ENCODE assay signal across 33 cellular contexts in the genomic region with DNA sequence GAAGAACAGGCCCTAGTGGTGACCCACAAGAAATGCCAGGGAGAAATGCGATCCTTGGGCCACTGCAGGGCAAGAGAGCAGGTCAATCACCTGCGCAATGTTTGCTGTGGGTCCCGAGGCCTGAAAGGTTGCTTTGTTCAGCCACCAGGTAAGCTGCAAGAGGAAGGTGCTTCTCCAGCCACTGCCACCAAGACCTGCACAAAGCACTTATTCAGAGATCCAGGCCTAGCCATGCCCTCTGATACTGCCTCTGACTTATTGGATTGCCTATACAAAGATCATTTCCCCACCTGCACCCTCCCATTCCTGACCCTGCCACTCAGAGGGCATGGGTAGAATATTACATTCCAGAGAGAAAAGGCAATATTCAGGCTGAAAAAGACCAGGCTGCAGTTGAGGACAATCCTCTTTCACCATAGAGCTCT.
"Had no signal": no experiment of that assay in that cellular context is flagged by ENCODE, and none has a peak within 500 bp of the region (broad histone marks: within the 10 kb centered on the region; RNA-seq: fewer than 3 reads in every experiment).

No MANE protein-coding gene starts in this region.

- H3K27ac Mint-ChIP-seq: activated B cell treated with CpG ODN at 0.5 μM for 24 hours; activated CD8-positive, alpha-beta T cell treated with anti-CD3 and anti-CD28 coated beads for 36 hours; activated naive CD8-positive, alpha-beta T cell; activated T-helper 17 cell treated with anti-CD3 and anti-CD28 coated beads, Interleukin-2, amount 50 U/mL, for 72 hours; effector memory CD8-positive, alpha-beta T cell; T-helper 17 cell; T-helper 2 cell treated with Interferon-gamma antibody and Interleukin-4, amounts not matched to agents 5 μg/mL and 100 μg/mL, for 36 hours had no signal

- DNase-seq: activated B cell treated with CpG ODN at 0.5 μM for 24 hours; activated CD4-positive, alpha-beta T cell treated with anti-CD3 and anti-CD28 coated beads for 48 hours; activated CD4-positive, alpha-beta T cell treated with anti-CD3 and anti-CD28 coated beads, Interleukin-2, amount 50 U/mL, for 1 hour; activated CD4-positive, alpha-beta T cell treated with anti-CD3 and anti-CD28 coated beads, Interleukin-2, amount 50 U/mL, for 48 hours; activated CD8-positive, alpha-beta memory T cell treated with anti-CD3 and anti-CD28 coated beads for 24 hours; activated CD8-positive, alpha-beta T cell treated with anti-CD3 and anti-CD28 coated beads for 36 hours; activated effector memory CD4-positive, alpha-beta T cell treated with Interleukin-2 at 50 U/mL for 16 hours; activated gamma-delta T cell treated with Interleukin-2 at 50 U/mL for 16 hours; activated naive CD4-positive, alpha-beta T cell treated with anti-CD3 and anti-CD28 coated beads, Interleukin-2, amount 50 U/mL, for 16 hours; activated naive CD4-positive, alpha-beta T cell treated with Interleukin-2 at 50 U/mL for 16 hours; activated T-cell treated with anti-CD3 and anti-CD28 coated beads, Interleukin-2, amount 50 U/mL, for 4 hours; amniotic stem cell; anterior cingulate cortex; caudate nucleus; cortex of kidney; dermis blood vessel endothelial cell; effector CD4-positive, alpha-beta T cell; effector memory CD8-positive, alpha-beta T cell; esophagus squamous epithelium; heart right ventricle; T-helper 1 cell; T-helper 17 cell had no signal

- H3K9me3 Mint-ChIP-seq: activated B cell treated with CpG ODN at 0.5 μM for 24 hours; activated CD8-positive, alpha-beta T cell treated with anti-CD3 and anti-CD28 coated beads for 36 hours; activated T-cell treated with anti-CD3 and anti-CD28 coated beads, Interleukin-2, amount 50 U/mL, for 4 hours; activated T-helper 17 cell treated with anti-CD3 and anti-CD28 coated beads, Interleukin-2, amount 50 U/mL, for 72 hours; effector memory CD8-positive, alpha-beta T cell; T-helper 2 cell treated with Interferon-gamma antibody and Interleukin-4, amounts not matched to agents 5 μg/mL and 100 μg/mL, for 36 hours had no signal

- H3K4me3 ChIP-seq: esophagus squamous epithelium, gastroesophageal sphincter, heart right ventricle had no signal

- H3K4me3 Mint-ChIP-seq: activated B cell treated with CpG ODN at 0.5 μM for 24 hours; activated CD8-positive, alpha-beta T cell treated with anti-CD3 and anti-CD28 coated beads for 36 hours; activated naive CD8-positive, alpha-beta T cell; activated T-cell treated with anti-CD3 and anti-CD28 coated beads, Interleukin-2, amount 50 U/mL, for 4 hours; activated T-helper 17 cell treated with anti-CD3 and anti-CD28 coated beads, Interleukin-2, amount 50 U/mL, for 72 hours; effector memory CD8-positive, alpha-beta T cell; T-helper 17 cell; T-helper 2 cell treated with Interferon-gamma antibody and Interleukin-4, amounts not matched to agents 5 μg/mL and 100 μg/mL, for 36 hours had no signal

- H3K36me3 Mint-ChIP-seq: activated naive CD8-positive, alpha-beta T cell had no signal

- H3K27me3 ChIP-seq: esophagus squamous epithelium, gastroesophageal sphincter, heart right ventricle had no signal

- ATAC-seq: activated CD4-positive, CD25-positive, alpha-beta regulatory T cell treated with anti-CD3 and anti-CD28 coated beads, Interleukin-2, amount 50 U/mL, for 24 hours; activated CD8-positive, alpha-beta T cell treated with anti-CD3 and anti-CD28 coated beads for 36 hours; activated T-cell treated with anti-CD3 and anti-CD28 coated beads, Interleukin-2, amount 50 U/mL, for 4 hours; activated T-helper 17 cell treated with anti-CD3 and anti-CD28 coated beads, Interleukin-2, amount 50 U/mL, for 72 hours; effector memory CD8-positive, alpha-beta T cell; gastroesophageal sphincter; heart right ventricle; T-helper 17 cell had no signal

- H3K27me3 Mint-ChIP-seq: T-helper 17 cell had no signal

- H3K36me3 ChIP-seq: esophagus squamous epithelium, gastroesophageal sphincter, heart right ventricle had no signal

- H3K27ac ChIP-seq: epithelial cell of prostate, esophagus squamous epithelium, gastroesophageal sphincter, heart right ventricle, VCaP had no signal

- H3K9me3 ChIP-seq: esophagus squamous epithelium, gastroesophageal sphincter, heart right ventricle had no signal

- H3K4me1 ChIP-seq: esophagus squamous epithelium, gastroesophageal sphincter, heart right ventricle had no signal

- FAIRE-seq: astrocyte, colon, endometrium, endothelial cell of umbilical vein had no signal

- H3K4me1 Mint-ChIP-seq: activated B cell treated with CpG ODN at 0.5 μM for 24 hours; activated T-helper 17 cell treated with anti-CD3 and anti-CD28 coated beads, Interleukin-2, amount 50 U/mL, for 72 hours; T-helper 17 cell had no signal
